ENCODE assay signal across 28 cellular contexts in genomic region chr6:81763968-81764367, GRCh38.
"Had no signal": no experiment of that assay in that cellular context is flagged by ENCODE, and none has a peak within 500 bp of the region (broad histone marks: within the 10 kb centered on the region; RNA-seq: fewer than 3 reads in every experiment).

No MANE protein-coding gene starts in this region.

- DNase-seq: activated CD4-positive, alpha-beta T cell treated with anti-CD3 and anti-CD28 coated beads, Interleukin-2, amount 50 U/mL, for 1 hour; activated CD4-positive, CD25-positive, alpha-beta regulatory T cell; activated CD8-positive, alpha-beta memory T cell treated with anti-CD3 and anti-CD28 coated beads, Interleukin-2, amount 50 U/mL, for 4 hours; activated CD8-positive, alpha-beta T cell treated with anti-CD3 and anti-CD28 coated beads for 36 hours; activated effector memory CD4-positive, alpha-beta T cell treated with Interleukin-2 at 50 U/mL for 16 hours; activated naive CD4-positive, alpha-beta T cell; aorta; caudate nucleus; MM.1S; NCI-H1105 treated with DMSO at 0.1 percent for 48 hours; NCI-H1436 treated with DMSO at 0.1 percent for 48 hours; NCI-H1930; NCI-H2171; NCI-H2227 treated with DMSO at 0.1 percent for 48 hours; NCI-H446 treated with DMSO at 0.1 percent for 48 hours; NCI-H524 treated with DMSO at 0.1 percent for 48 hours; PC-3; SHP77 treated with DMSO at 0.1 percent for 48 hours; T-cell; T-helper 2 cell; T1000 had no signal

- H3K9me3 ChIP-seq: breast epithelium had no signal

- H3K4me1 Mint-ChIP-seq: activated naive CD4-positive, alpha-beta T cell treated with anti-CD3 and anti-CD28 coated beads, Interleukin-2, amount 50 U/mL, for 24 hours; T-cell had no signal

- ATAC-seq: activated CD8-positive, alpha-beta T cell treated with anti-CD3 and anti-CD28 coated beads for 36 hours; PC-3; T-cell had no signal

- H3K27ac ChIP-seq: breast epithelium, KMS-11, SK-N-MC, VCaP had no signal

- H3K4me3 Mint-ChIP-seq: activated CD8-positive, alpha-beta T cell treated with anti-CD3 and anti-CD28 coated beads for 36 hours; activated naive CD4-positive, alpha-beta T cell treated with anti-CD3 and anti-CD28 coated beads, Interleukin-2, amount 50 U/mL, for 24 hours; T-cell had no signal

- H3K4me3 ChIP-seq: breast epithelium, SK-N-MC had no signal

- H3K9ac ChIP-seq: KMS-11 had no signal

- H3K4me2 ChIP-seq: KMS-11 had no signal

- FAIRE-seq: RCC 7860, TTC549 had no signal

- H3K9me3 Mint-ChIP-seq: activated CD8-positive, alpha-beta T cell treated with anti-CD3 and anti-CD28 coated beads for 36 hours; activated naive CD4-positive, alpha-beta T cell treated with anti-CD3 and anti-CD28 coated beads, Interleukin-2, amount 50 U/mL, for 24 hours; T-cell had no signal

- H3K36me3 ChIP-seq: breast epithelium had no signal

- H3K36me3 Mint-ChIP-seq: activated naive CD4-positive, alpha-beta T cell treated with anti-CD3 and anti-CD28 coated beads, Interleukin-2, amount 50 U/mL, for 24 hours; T-cell had no signal

- H3K27me3 ChIP-seq: breast epithelium had no signal

- H3K27ac Mint-ChIP-seq: activated CD8-positive, alpha-beta T cell treated with anti-CD3 and anti-CD28 coated beads for 36 hours; activated naive CD4-positive, alpha-beta T cell treated with anti-CD3 and anti-CD28 coated beads, Interleukin-2, amount 50 U/mL, for 24 hours; T-cell had no signal
